19 cellular contexts compared by ENCODE assay signal in the genomic region with DNA sequence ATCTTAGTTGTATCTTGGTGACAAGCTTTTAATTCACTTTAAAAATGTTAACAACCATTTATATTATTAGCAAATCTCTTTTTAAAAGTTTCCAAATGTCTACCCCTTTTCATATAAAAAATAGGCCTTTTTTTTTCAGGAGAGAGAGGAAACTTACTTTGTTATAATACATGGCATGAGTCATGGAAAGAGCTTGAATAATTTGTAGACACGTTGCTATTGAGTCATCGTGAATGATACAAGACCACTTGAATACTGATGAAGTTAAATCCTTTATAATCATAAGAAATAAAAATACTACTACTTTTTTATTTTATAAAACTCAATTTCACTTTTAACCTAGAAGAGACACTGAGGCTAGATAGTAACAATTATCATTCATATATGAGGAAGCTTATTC.
DNase-seq lines count a peak whose midpoint lies in the region; ATAC-seq, FAIRE-seq and TF ChIP-seq lines count a peak whose summit lies in the region.
"Had no signal": no experiment of that assay in that cellular context is flagged by ENCODE, and none has a peak within 500 bp of the region (broad histone marks: within the 10 kb centered on the region; RNA-seq: fewer than 3 reads in every experiment).

No MANE protein-coding gene starts in this region.

- BruUV-seq in mammary epithelial cell (replicated peaks; lab: Mats Ljungman, UMichigan) = no TSS peak

- no peaks in the 10 kb centered on the region for H3K79me2 ChIP-seq in mammary epithelial cell (ENCODE audit: insufficient read depth, low read length)

- no peaks in the 10 kb centered on the region for H3K36me3 ChIP-seq in mammary epithelial cell (ENCODE audit: insufficient read depth, low read length)
- H3K36me3 ChIP-seq in gastrocnemius medialis = no peaks in the 10 kb centered on the region
- no peaks in the 10 kb centered on the region for H3K36me3 ChIP-seq in kidney (ENCODE audit: control insufficient read depth in 1 of 2, insufficient read depth in 2 of 2, low read length in 2 of 2)
- H3K36me3 ChIP-seq: adrenal gland, thyroid gland had no signal

- no peak for FAIRE-seq in kidney (lab: Jason Lieb, UNC)

- ATAC-seq in HG03095 (IDR thresholded peaks at IDR 0.05; ENCODE audit: unreplicated experiment) = no peak
- no peak for ATAC-seq in gastrocnemius medialis
- ATAC-seq: activated T-helper 17 cell treated with anti-CD3 and anti-CD28 coated beads, Interleukin-2, amount 50 U/mL, for 72 hours; naive thymus-derived CD4-positive, alpha-beta T cell; Panc1 had no signal

- TF ChIP-seq POLR2A in gastrocnemius medialis (IDR thresholded peaks at IDR 0.05) = no peak

- no peak overlapping the region for H2AFZ ChIP-seq in mammary epithelial cell (ENCODE audit: low read depth, low read length)
- H2AFZ ChIP-seq: parathyroid adenoma had no signal

- H3K9me3 ChIP-seq in mammary epithelial cell (replicated peaks; ENCODE audit: insufficient read depth, low read length) (no peaks in the 10 kb centered on the region), gastrocnemius medialis (no peaks in the 10 kb centered on the region), kidney (ENCODE audit: control insufficient read depth in 1 of 2, low read length in 2 of 2) (no peaks in the 10 kb centered on the region)
- H3K9me3 ChIP-seq: adrenal gland, thyroid gland had no signal

- CTCF ChIA-PET in mammary epithelial cell (lab: Charles Lee; ENCODE audit: low non-redundant PET) = interaction anchor here (0.6 to 0.7 kb wide), 2 partner anchors 226 to 1082 kb away, joined by 3 to 5 read pairs; no protein-coding TSS in a partner anchor

- H3K27ac ChIP-seq in mammary epithelial cell (ENCODE audit: insufficient read depth, low read depth, low read length) (no peak overlapping the region), gastrocnemius medialis (no peak overlapping the region), kidney (ENCODE audit: low read depth in 2 of 2, low read length in 2 of 2) (no peak overlapping the region)
- H3K27ac ChIP-seq: adrenal gland, parathyroid adenoma, thyroid gland had no signal

- TF ChIP-seq CTCF in mammary epithelial cell (conservative IDR thresholded peaks at IDR 0.05 in 1 of 2, IDR thresholded peaks at IDR 0.05 in 1 of 2; ENCODE audit: extremely low read depth in 1 of 2, insufficient read depth in 1 of 2, low read depth in 1 of 2, low read length in 2 of 2) = no peak
- TF ChIP-seq CTCF in gastrocnemius medialis (IDR thresholded peaks at IDR 0.05 in 4 of 5, conservative IDR thresholded peaks at IDR 0.05 in 1 of 5) = no peak
- TF ChIP-seq CTCF in kidney (IDR thresholded peaks at IDR 0.05; ENCODE audit: borderline replicate concordance, extremely low read depth, insufficient read depth) = no peak

- H3K4me2 ChIP-seq in mammary epithelial cell (ENCODE audit: insufficient read depth, low read depth, low read length) = no peak overlapping the region

- H3K4me1 ChIP-seq in mammary epithelial cell (ENCODE audit: insufficient read depth, low read length) (no peaks in the 10 kb centered on the region), gastrocnemius medialis (no peaks in the 10 kb centered on the region), kidney (ENCODE audit: control insufficient read depth in 1 of 2, insufficient read depth in 1 of 2, low read depth in 1 of 2, low read length in 2 of 2) (no peaks in the 10 kb centered on the region)
- H3K4me1 ChIP-seq: adrenal gland had no signal

- WGBS in mammary epithelial cell (ENCODE audit: low coverage, missing lambda C conversion rate) = 29% methylated on average over 2 of the region's 2 CpGs

- H3K4me3 ChIP-seq in mammary epithelial cell (replicated peaks in 1 of 3; ENCODE audit: insufficient read depth in 1 of 3, low read depth in 2 of 3, low read length in 3 of 3) (no peak overlapping the region), gastrocnemius medialis (no peak overlapping the region), kidney (ENCODE audit: low read length in 2 of 2) (no peak overlapping the region)
- H3K4me3 ChIP-seq: adrenal gland, thyroid gland had no signal

- H3K9ac ChIP-seq in mammary epithelial cell (ENCODE audit: insufficient read depth, low read length) (no peak overlapping the region), kidney (ENCODE audit: low read length in 2 of 2) (no peak overlapping the region)
- H3K9ac ChIP-seq: parathyroid adenoma had no signal

- dilution Hi-C loops in mammary epithelial cell (cut with HindIII; ENCODE audit: low sequenced_read_pairs) = no loop called here

- no peaks in the 10 kb centered on the region for H4K20me1 ChIP-seq in mammary epithelial cell (ENCODE audit: insufficient read depth, low read length)

- H3K27me3 ChIP-seq in mammary epithelial cell (ENCODE audit: insufficient read depth, low read length) (no peaks in the 10 kb centered on the region), gastrocnemius medialis (no peaks in the 10 kb centered on the region)
- H3K27me3 ChIP-seq: adrenal gland, thyroid gland had no signal

- DNase-seq in EH (ENCODE audit: low read depth) = peak; percentile 46
- DNase-seq in LHCN-M2 (ENCODE audit: low read depth) = peak; percentile 59
- DNase-seq in mammary epithelial cell = peak; percentile 40
- peak; percentile 39 for DNase-seq in kidney tubule cell (ENCODE audit: low spot score)
- DNase-seq in NCI-H69 (lab: John Stamatoyannopoulos, UW) = no peak
- no peak for DNase-seq in gastrocnemius medialis
- DNase-seq in kidney = no peak
- DNase-seq: adrenal gland; hypothalamus; naive thymus-derived CD4-positive, alpha-beta T cell; NCI-H187 treated with DMSO at 0.1 percent for 48 hours; NCI-H2227 treated with DMSO at 0.1 percent for 48 hours; stimulated activated CD4-positive, alpha-beta T cell treated with anti-CD3 and anti-CD28 coated beads, Interleukin-1b, Interleukin-23, amount 100 ng/mL, for 48 hours; stimulated activated naive CD4-positive, alpha-beta T cell treated with Interleukin-2 at 50 U/mL for 16 hours; thyroid gland had no signal

- intact Hi-C loops in mammary epithelial cell (cut with micrococcal nuclease) (no loop called here), gastrocnemius medialis (cut with DNase I; ENCODE audit: low total_unique reads) (no loop called here), kidney (cut with DNase I) (no loop called here)

- in situ Hi-C loops in mammary epithelial cell (cut with MboI; ENCODE audit: low sequenced_read_pairs in 2 of 2) = no loop called here
- in situ Hi-C loops in gastrocnemius medialis (cut with MboI; ENCODE audit: low sequenced_read_pairs in 4 of 4) = no loop called here

Comparison
In these comparisons a context has a peak if more than half of its experiments do, and no peak if none do; other contexts are left out.
1. DNase-seq: peak in EH (single experiment), LHCN-M2 (single experiment), mammary epithelial cell (single experiment) and kidney tubule cell (single experiment); none in NCI-H69 (single experiment), gastrocnemius medialis (0 of 2) and kidney (single experiment).